1 cellular context compared by ENCODE assay signal in the genomic region with DNA sequence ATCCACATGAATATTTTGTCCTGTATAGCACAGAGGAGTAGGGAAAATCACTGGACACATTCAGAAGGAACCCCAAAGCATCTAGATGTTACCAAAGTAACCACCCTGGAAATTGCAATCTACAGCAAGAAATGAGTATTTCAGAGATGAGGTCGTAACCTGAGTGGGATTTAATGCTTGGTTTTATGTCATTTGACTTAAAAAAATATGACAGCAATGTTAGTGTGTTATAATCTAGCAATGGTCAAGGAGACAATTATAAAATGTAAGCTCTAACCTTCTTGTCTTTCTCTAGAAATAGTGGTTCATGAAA.
TF ChIP-seq lines count a peak whose summit lies in the region.

No MANE protein-coding gene starts in this region.

TF ChIP-seq in SK-N-SH treated with all-trans-retinoic acid at 6 μM for 48 hours, 23 proteins besides CTCF, POLR2A, EP300 and RAD21 (continued from another document):
- TF ChIP-seq, protein P1, sequence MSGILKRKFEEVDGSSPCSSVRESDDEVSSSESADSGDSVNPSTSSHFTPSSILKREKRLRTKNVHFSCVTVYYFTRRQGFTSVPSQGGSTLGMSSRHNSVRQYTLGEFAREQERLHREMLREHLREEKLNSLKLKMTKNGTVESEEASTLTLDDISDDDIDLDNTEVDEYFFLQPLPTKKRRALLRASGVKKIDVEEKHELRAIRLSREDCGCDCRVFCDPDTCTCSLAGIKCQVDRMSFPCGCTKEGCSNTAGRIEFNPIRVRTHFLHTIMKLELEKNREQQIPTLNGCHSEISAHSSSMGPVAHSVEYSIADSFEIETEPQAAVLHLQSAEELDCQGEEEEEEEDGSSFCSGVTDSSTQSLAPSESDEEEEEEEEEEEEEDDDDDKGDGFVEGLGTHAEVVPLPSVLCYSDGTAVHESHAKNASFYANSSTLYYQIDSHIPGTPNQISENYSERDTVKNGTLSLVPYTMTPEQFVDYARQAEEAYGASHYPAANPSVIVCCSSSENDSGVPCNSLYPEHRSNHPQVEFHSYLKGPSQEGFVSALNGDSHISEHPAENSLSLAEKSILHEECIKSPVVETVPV (CRISPR knock-in tag; IDR thresholded peaks at IDR 0.05) = no peak
- TF ChIP-seq, protein P2, sequence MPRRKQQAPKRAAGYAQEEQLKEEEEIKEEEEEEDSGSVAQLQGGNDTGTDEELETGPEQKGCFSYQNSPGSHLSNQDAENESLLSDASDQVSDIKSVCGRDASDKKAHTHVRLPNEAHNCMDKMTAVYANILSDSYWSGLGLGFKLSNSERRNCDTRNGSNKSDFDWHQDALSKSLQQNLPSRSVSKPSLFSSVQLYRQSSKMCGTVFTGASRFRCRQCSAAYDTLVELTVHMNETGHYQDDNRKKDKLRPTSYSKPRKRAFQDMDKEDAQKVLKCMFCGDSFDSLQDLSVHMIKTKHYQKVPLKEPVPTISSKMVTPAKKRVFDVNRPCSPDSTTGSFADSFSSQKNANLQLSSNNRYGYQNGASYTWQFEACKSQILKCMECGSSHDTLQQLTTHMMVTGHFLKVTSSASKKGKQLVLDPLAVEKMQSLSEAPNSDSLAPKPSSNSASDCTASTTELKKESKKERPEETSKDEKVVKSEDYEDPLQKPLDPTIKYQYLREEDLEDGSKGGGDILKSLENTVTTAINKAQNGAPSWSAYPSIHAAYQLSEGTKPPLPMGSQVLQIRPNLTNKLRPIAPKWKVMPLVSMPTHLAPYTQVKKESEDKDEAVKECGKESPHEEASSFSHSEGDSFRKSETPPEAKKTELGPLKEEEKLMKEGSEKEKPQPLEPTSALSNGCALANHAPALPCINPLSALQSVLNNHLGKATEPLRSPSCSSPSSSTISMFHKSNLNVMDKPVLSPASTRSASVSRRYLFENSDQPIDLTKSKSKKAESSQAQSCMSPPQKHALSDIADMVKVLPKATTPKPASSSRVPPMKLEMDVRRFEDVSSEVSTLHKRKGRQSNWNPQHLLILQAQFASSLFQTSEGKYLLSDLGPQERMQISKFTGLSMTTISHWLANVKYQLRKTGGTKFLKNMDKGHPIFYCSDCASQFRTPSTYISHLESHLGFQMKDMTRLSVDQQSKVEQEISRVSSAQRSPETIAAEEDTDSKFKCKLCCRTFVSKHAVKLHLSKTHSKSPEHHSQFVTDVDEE (CRISPR knock-in tag; IDR thresholded peaks at IDR 0.05) = no peak
- TF ChIP-seq TCF4 (CRISPR knock-in tag; IDR thresholded peaks at IDR 0.05; ENCODE audit: borderline replicate concordance) = no peak
- no peak for TF ChIP-seq ZNF70 (CRISPR knock-in tag; IDR thresholded peaks at IDR 0.05)
